In the genomic region with DNA sequence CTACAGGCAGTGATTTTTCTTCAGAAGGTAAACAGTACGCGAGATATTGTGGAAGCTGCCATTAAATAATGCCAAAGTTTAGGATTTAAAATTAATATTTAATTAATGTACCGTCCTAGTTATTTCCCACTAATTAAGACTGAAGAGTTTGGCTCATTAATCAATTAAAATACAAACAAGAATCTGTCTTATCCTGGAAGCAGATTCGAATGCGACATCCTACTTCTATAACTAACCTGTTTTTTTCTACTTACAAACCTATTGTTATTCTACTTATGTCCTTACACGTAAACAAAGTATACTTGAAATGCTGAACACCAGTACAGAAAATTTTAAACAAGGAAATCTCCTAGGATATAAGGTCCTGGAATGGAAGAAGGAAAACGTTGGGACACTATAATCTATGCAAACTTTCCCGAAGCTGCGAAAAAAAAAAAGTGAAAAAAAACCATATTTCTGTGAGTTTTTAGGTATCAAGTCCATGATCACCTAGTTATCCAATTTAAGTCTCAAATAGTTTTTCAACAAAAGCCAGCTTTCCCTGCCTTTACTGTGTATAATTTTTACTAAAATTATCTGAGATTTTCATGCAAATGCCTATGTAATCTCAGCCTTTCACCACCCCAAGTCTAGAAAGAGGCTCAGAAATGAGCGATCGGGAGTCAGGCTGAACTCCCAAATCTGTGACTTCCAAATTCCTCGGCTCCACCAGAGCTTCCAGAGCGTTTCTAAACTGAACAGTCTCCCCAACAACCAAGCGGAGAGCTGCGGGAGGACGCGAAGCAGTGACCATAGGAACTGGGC, we compare ENCODE assay signal across 8 cellular contexts. TPM values are rescaled to one million over a fixed set of nuclear protein-coding genes. Genes with fewer than 3 reads are reported as not detected.
DNase-seq lines count a peak whose midpoint lies in the region; ATAC-seq, FAIRE-seq and TF ChIP-seq lines count a peak whose summit lies in the region.

No MANE protein-coding gene starts in this region.

- H3K36me3 ChIP-seq in keratinocyte (ENCODE audit: control insufficient read depth in 2 of 2, extremely low read depth in 1 of 2, insufficient read depth in 2 of 2, low read length in 2 of 2): no peaks in the 10 kb centered on the region

- H2AFZ ChIP-seq in keratinocyte (ENCODE audit: control insufficient read depth, low read length): peak overlapping the region; percentile 95

- no peaks in the 10 kb centered on the region for H3K79me2 ChIP-seq in keratinocyte (ENCODE audit: control insufficient read depth, insufficient read depth, low read length)

- peaks cover 6% of the 10 kb centered on the region for H3K4me1 ChIP-seq in keratinocyte (ENCODE audit: control insufficient read depth, extremely low read depth, insufficient read depth, low read length)

- peak overlapping the region; percentile 85 for H3K9ac ChIP-seq in keratinocyte (ENCODE audit: control insufficient read depth, extremely low read depth, insufficient read depth, low read length)

- ATAC-seq in activated naive CD8-positive, alpha-beta T cell treated with anti-CD3 and anti-CD28 coated beads, Interleukin-2, amount 10 ng/mL, durations not matched to agents 7 days and 5 days (ENCODE audit: low read depth): no peak

- DNase-seq in T-helper 2 cell treated with Interferon-gamma antibody and Interleukin-4, amounts not matched to agents 5 μg/mL and 100 μg/mL, for 36 hours (ENCODE audit: low spot score): no peak
- no peak for DNase-seq in T-helper 2 cell
- no peak for DNase-seq in activated naive CD8-positive, alpha-beta T cell treated with anti-CD3 and anti-CD28 coated beads, Interleukin-2, amount 10 ng/mL, durations not matched to agents 7 days and 5 days
- DNase-seq in keratinocyte (ENCODE audit: low read depth, low spot score): no peak
- no peak for DNase-seq in substantia nigra (lab: John Stamatoyannopoulos, UW)
- DNase-seq in NCI-H2029 (lab: John Stamatoyannopoulos, UW): no peak
- no peak for DNase-seq in NCI-H2107 treated with DMSO at 0.1 percent for 48 hours (lab: John Stamatoyannopoulos, UW; ENCODE audit: unreplicated experiment)
- no peak for DNase-seq in activated gamma-delta T cell treated with Interleukin-2 at 50 U/mL for 16 hours

- H3K36me3 Mint-ChIP-seq in T-helper 2 cell treated with Interferon-gamma antibody and Interleukin-4, amounts not matched to agents 5 μg/mL and 100 μg/mL, for 36 hours (ENCODE audit: low read depth): no peaks in the 10 kb centered on the region
- peaks cover 9% of the 10 kb centered on the region for H3K36me3 Mint-ChIP-seq in activated naive CD8-positive, alpha-beta T cell treated with anti-CD3 and anti-CD28 coated beads, Interleukin-2, amount 10 ng/mL, durations not matched to agents 7 days and 5 days

- FAIRE-seq in keratinocyte (lab: Jason Lieb, UNC): no peak

- peaks cover 27% of the 10 kb centered on the region for H3K27me3 Mint-ChIP-seq in T-helper 2 cell treated with Interferon-gamma antibody and Interleukin-4, amounts not matched to agents 5 μg/mL and 100 μg/mL, for 36 hours (ENCODE audit: low read depth)
- peaks cover 2% of the 10 kb centered on the region for H3K27me3 Mint-ChIP-seq in activated naive CD8-positive, alpha-beta T cell treated with anti-CD3 and anti-CD28 coated beads, Interleukin-2, amount 10 ng/mL, durations not matched to agents 7 days and 5 days

- H3K4me1 Mint-ChIP-seq in T-helper 2 cell treated with Interferon-gamma antibody and Interleukin-4, amounts not matched to agents 5 μg/mL and 100 μg/mL, for 36 hours (ENCODE audit: low read depth): peaks cover 6% of the 10 kb centered on the region
- peaks cover 15% of the 10 kb centered on the region for H3K4me1 Mint-ChIP-seq in activated naive CD8-positive, alpha-beta T cell treated with anti-CD3 and anti-CD28 coated beads, Interleukin-2, amount 10 ng/mL, durations not matched to agents 7 days and 5 days

- POLR2A ChIA-PET in activated naive CD8-positive, alpha-beta T cell treated with anti-CD3 and anti-CD28 coated beads, Interleukin-2, amount 10 ng/mL, durations not matched to agents 7 days and 5 days (lab: Charles Lee): interaction anchor here (1.3 to 3.5 kb wide), 4 partner anchors 14 to 1427 kb away, joined by 3 to 40 read pairs (median 8); a partner anchor contains a TSS

- H3K4me3 Mint-ChIP-seq in T-helper 2 cell treated with Interferon-gamma antibody and Interleukin-4, amounts not matched to agents 5 μg/mL and 100 μg/mL, for 36 hours: peak overlapping the region; percentile 93
- H3K4me3 Mint-ChIP-seq in activated naive CD8-positive, alpha-beta T cell treated with anti-CD3 and anti-CD28 coated beads, Interleukin-2, amount 10 ng/mL, durations not matched to agents 7 days and 5 days: peak overlapping the region; percentile 90

- TF ChIP-seq CTCF in keratinocyte (optimal IDR thresholded peaks at IDR 0.05 in 1 of 3, IDR thresholded peaks at IDR 0.05 in 1 of 3, conservative IDR thresholded peaks at IDR 0.05 in 1 of 3; ENCODE audit: extremely low read depth in 1 of 3, insufficient read depth in 2 of 3, low read length in 3 of 3): no peak

- H3K4me2 ChIP-seq in keratinocyte (ENCODE audit: control insufficient read depth, extremely low read depth, insufficient read depth, low read depth, low read length): peak overlapping the region; percentile 96

- peak overlapping the region; percentile 84 to 92 (median 86) for H3K4me3 ChIP-seq in keratinocyte (ENCODE audit: control insufficient read depth in 2 of 3, extremely low read depth in 1 of 3, insufficient read depth in 2 of 3, low read depth in 1 of 3, low read length in 3 of 3)

- H3K27ac ChIP-seq in keratinocyte (ENCODE audit: control insufficient read depth, insufficient read depth, low read length) (peak overlapping the region; percentile 84), substantia nigra (ENCODE audit: low read depth, low read length, poor library complexity, severe bottlenecking) (peak overlapping the region; percentile 95)

- H3K9me3 ChIP-seq in keratinocyte (ENCODE audit: control insufficient read depth, low read depth, low read length): no peaks in the 10 kb centered on the region

- H4K20me1 ChIP-seq in keratinocyte (ENCODE audit: control insufficient read depth, extremely low read depth, insufficient read depth, low read length): no peaks in the 10 kb centered on the region

- no peaks in the 10 kb centered on the region for H3K9me1 ChIP-seq in keratinocyte (ENCODE audit: control insufficient read depth, extremely low read depth, insufficient read depth, low read length)

- H3K27ac Mint-ChIP-seq in T-helper 2 cell treated with Interferon-gamma antibody and Interleukin-4, amounts not matched to agents 5 μg/mL and 100 μg/mL, for 36 hours: peak overlapping the region; percentile 79
- H3K27ac Mint-ChIP-seq in activated naive CD8-positive, alpha-beta T cell treated with anti-CD3 and anti-CD28 coated beads, Interleukin-2, amount 10 ng/mL, durations not matched to agents 7 days and 5 days: peak overlapping the region; percentile 95

- H3K27me3 ChIP-seq in keratinocyte (ENCODE audit: control insufficient read depth, extremely low read depth, insufficient read depth, low read length): no peaks in the 10 kb centered on the region

- dilution Hi-C loops in keratinocyte (cut with MboI; ENCODE audit: extremely low pct_ligation_motif_present, low sequenced_read_pairs): no loop called here

- H3K9me3 Mint-ChIP-seq in T-helper 2 cell treated with Interferon-gamma antibody and Interleukin-4, amounts not matched to agents 5 μg/mL and 100 μg/mL, for 36 hours: no peaks in the 10 kb centered on the region
- peaks cover 4% of the 10 kb centered on the region for H3K9me3 Mint-ChIP-seq in activated naive CD8-positive, alpha-beta T cell treated with anti-CD3 and anti-CD28 coated beads, Interleukin-2, amount 10 ng/mL, durations not matched to agents 7 days and 5 days

RNA-seq across cellular contexts. Expression of a gene that starts 1.2 kb away (rescaled TPM):
- total RNA-seq in activated naive CD8-positive, alpha-beta T cell treated with anti-CD3 and anti-CD28 coated beads, Interleukin-2, amount 10 ng/mL, durations not matched to agents 7 days and 5 days: 1 to 10 TPM; 2.3 TPM
- polyA plus RNA-seq in keratinocyte: 0.31 to 0.75 TPM (median 0.48 TPM) in 3 replicates
- 1.1 TPM for polyA plus RNA-seq in keratinocyte (2011; ENCODE audit: low read depth)
- 0.46 and 0.51 TPM in 2 replicates for polyA plus RNA-seq in keratinocyte (2011; cell fraction: cytosol; rRNA removed)
- 0.35 and 0.61 TPM in 2 replicates for polyA plus RNA-seq in keratinocyte (2011; cell fraction: nucleus; rRNA removed)
- 0.49 and 0.71 TPM in 2 replicates for polyA plus RNA-seq in keratinocyte (2012; ENCODE audit: low replicate concordance)
- 0.35 to 0.66 TPM in 2 of 3 replicates, not detected in the other for polyA minus RNA-seq in keratinocyte
- not detected for polyA minus RNA-seq in keratinocyte (2011; cell fraction: cytosol; rRNA and poly(A)+ RNA removed)
- 0.85 TPM in 1 of 2 replicates, not detected in the other for polyA minus RNA-seq in keratinocyte (2011; cell fraction: nucleus; rRNA and poly(A)+ RNA removed)

RNA-seq across cellular contexts. Expression of a gene that starts 14.5 kb away (rescaled TPM):
- 10 to 100 TPM in 1 of 2 experiments, 1 to 10 TPM in 1; 8.0 to 11.1 TPM for total RNA-seq in activated naive CD8-positive, alpha-beta T cell treated with anti-CD3 and anti-CD28 coated beads, Interleukin-2, amount 10 ng/mL, durations not matched to agents 7 days and 5 days
- polyA plus RNA-seq in keratinocyte: 1.7 to 2.4 TPM (median 1.7 TPM) in 3 replicates
- 5.0 TPM for polyA plus RNA-seq in keratinocyte (2011; ENCODE audit: low read depth)
- polyA plus RNA-seq in keratinocyte (2011; cell fraction: cytosol; rRNA removed): 1.3 and 1.8 TPM in 2 replicates
- 1.9 and 3.8 TPM in 2 replicates for polyA plus RNA-seq in keratinocyte (2011; cell fraction: nucleus; rRNA removed)
- polyA plus RNA-seq in keratinocyte (2012; ENCODE audit: low replicate concordance): 1.7 and 2.2 TPM in 2 replicates
- 0.23 to 3.6 TPM (median 1.4 TPM) in 3 replicates for polyA minus RNA-seq in keratinocyte
- not detected for polyA minus RNA-seq in keratinocyte (2011; cell fraction: cytosol; rRNA and poly(A)+ RNA removed)
- 2.1 and 6.4 TPM in 2 replicates for polyA minus RNA-seq in keratinocyte (2011; cell fraction: nucleus; rRNA and poly(A)+ RNA removed)

RNA-seq across cellular contexts. Expression of a gene that starts 14.5 kb away (rescaled TPM):
- 10 to 100 TPM; 10.1 to 12.1 TPM for total RNA-seq in activated naive CD8-positive, alpha-beta T cell treated with anti-CD3 and anti-CD28 coated beads, Interleukin-2, amount 10 ng/mL, durations not matched to agents 7 days and 5 days
- 2.1 to 4.9 TPM (median 2.4 TPM) in 3 replicates for polyA plus RNA-seq in keratinocyte
- polyA plus RNA-seq in keratinocyte (2011; ENCODE audit: low read depth): 3.6 TPM
- polyA plus RNA-seq in keratinocyte (2011; cell fraction: cytosol; rRNA removed): 1.6 and 4.1 TPM in 2 replicates
- polyA plus RNA-seq in keratinocyte (2011; cell fraction: nucleus; rRNA removed): 4.3 and 6.0 TPM in 2 replicates
- polyA plus RNA-seq in keratinocyte (2012; ENCODE audit: low replicate concordance): 2.5 and 4.9 TPM in 2 replicates
- 0.40 to 1.2 TPM in 2 of 3 replicates, not detected in the other for polyA minus RNA-seq in keratinocyte
- not detected for polyA minus RNA-seq in keratinocyte (2011; cell fraction: cytosol; rRNA and poly(A)+ RNA removed)
- polyA minus RNA-seq in keratinocyte (2011; cell fraction: nucleus; rRNA and poly(A)+ RNA removed): 1.1 and 1.3 TPM in 2 replicates

RNA-seq across cellular contexts. Expression of a gene that starts 40.6 kb away (rescaled TPM):
- total RNA-seq in activated naive CD8-positive, alpha-beta T cell treated with anti-CD3 and anti-CD28 coated beads, Interleukin-2, amount 10 ng/mL, durations not matched to agents 7 days and 5 days: 10 to 100 TPM; 68.8 to 69.4 TPM
- polyA plus RNA-seq in keratinocyte: 16.4 to 37.7 TPM (median 22.2 TPM) in 3 replicates
- 241 TPM for polyA plus RNA-seq in keratinocyte (2011; ENCODE audit: low read depth)
- 13.6 and 20.1 TPM in 2 replicates for polyA plus RNA-seq in keratinocyte (2011; cell fraction: cytosol; rRNA removed)
- 20.3 and 38.7 TPM in 2 replicates for polyA plus RNA-seq in keratinocyte (2011; cell fraction: nucleus; rRNA removed)
- 26.0 and 38.5 TPM in 2 replicates for polyA plus RNA-seq in keratinocyte (2012; ENCODE audit: low replicate concordance)
- polyA minus RNA-seq in keratinocyte: 2.0 to 4.5 TPM (median 3.0 TPM) in 3 replicates
- 4.4 TPM for polyA minus RNA-seq in keratinocyte (2011; cell fraction: cytosol; rRNA and poly(A)+ RNA removed)
- polyA minus RNA-seq in keratinocyte (2011; cell fraction: nucleus; rRNA and poly(A)+ RNA removed): 3.9 and 4.3 TPM in 2 replicates

RNA-seq across cellular contexts. Expression of a gene that starts 40.7 kb away (rescaled TPM):
- 10 to 100 TPM; 22.2 to 26.5 TPM for total RNA-seq in activated naive CD8-positive, alpha-beta T cell treated with anti-CD3 and anti-CD28 coated beads, Interleukin-2, amount 10 ng/mL, durations not matched to agents 7 days and 5 days
- polyA plus RNA-seq in keratinocyte: 26.5 to 45.2 TPM (median 27.5 TPM) in 3 replicates
- polyA plus RNA-seq in keratinocyte (2011; ENCODE audit: low read depth): 33.4 TPM
- 24.7 and 36.8 TPM in 2 replicates for polyA plus RNA-seq in keratinocyte (2011; cell fraction: cytosol; rRNA removed)
- 16.2 and 18.4 TPM in 2 replicates for polyA plus RNA-seq in keratinocyte (2011; cell fraction: nucleus; rRNA removed)
- 24.1 and 33.0 TPM in 2 replicates for polyA plus RNA-seq in keratinocyte (2012; ENCODE audit: low replicate concordance)
- 14.8 to 17.7 TPM (median 15.3 TPM) in 3 replicates for polyA minus RNA-seq in keratinocyte
- 15.7 TPM for polyA minus RNA-seq in keratinocyte (2011; cell fraction: cytosol; rRNA and poly(A)+ RNA removed)
- 8.5 and 13.1 TPM in 2 replicates for polyA minus RNA-seq in keratinocyte (2011; cell fraction: nucleus; rRNA and poly(A)+ RNA removed)
